Comparison of ENCODE assay signal across 8 cellular contexts in the genomic region with DNA sequence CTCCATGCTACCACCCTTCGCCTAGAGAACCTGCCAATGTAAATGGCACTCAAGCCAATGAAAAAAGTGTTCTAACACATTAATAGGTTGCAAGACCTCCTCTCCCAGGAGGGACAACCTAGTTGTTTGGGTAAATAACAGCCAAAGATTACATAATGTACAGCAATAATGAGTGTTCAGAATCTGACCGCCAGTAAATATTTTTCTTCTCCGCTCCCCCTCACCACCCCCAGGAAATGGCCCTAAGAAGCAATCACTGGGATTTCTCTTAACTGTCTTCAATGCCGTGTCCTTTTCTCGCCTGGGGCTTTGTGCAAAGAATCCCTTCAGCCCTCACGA. TPM values are rescaled to one million over a fixed set of nuclear protein-coding genes. Genes with fewer than 3 reads are reported as not detected.
DNase-seq lines count a peak whose midpoint lies in the region; ATAC-seq, FAIRE-seq and TF ChIP-seq lines count a peak whose summit lies in the region.

No MANE protein-coding gene starts in this region.

- no peaks in the 10 kb centered on the region for H3K27me3 Mint-ChIP-seq in T-helper 17 cell

- H3K9me3 ChIP-seq in T-helper 17 cell (ENCODE audit: control insufficient read depth, low read length, poor library complexity, severe bottlenecking) (no peaks in the 10 kb centered on the region), prostate gland (no peaks in the 10 kb centered on the region)

- TF ChIP-seq CTCF in AG09309 (IDR thresholded peaks at IDR 0.05; ENCODE audit: control insufficient read depth, insufficient read depth, low read depth, low read length, missing control alignments) (no peak), prostate gland (IDR thresholded peaks at IDR 0.05) (no peak)

- peaks cover 5% of the 10 kb centered on the region for H3K4me1 ChIP-seq in prostate gland (replicated peaks)

- H3K36me3 ChIP-seq in prostate gland: no peaks in the 10 kb centered on the region

- peak overlapping the region; percentile 99 for H3K27ac Mint-ChIP-seq in T-helper 17 cell

- H3K4me3 ChIP-seq in AG09309 (ENCODE audit: control insufficient read depth, low read depth, low read length) (peak overlapping the region; percentile 95), prostate gland (peak overlapping the region; percentile 81 to 90)

- ATAC-seq in GM21786 (IDR thresholded peaks at IDR 0.05; ENCODE audit: unreplicated experiment): peak; percentile 1
- ATAC-seq in T-helper 17 cell: no peak

- peaks cover 6% of the 10 kb centered on the region for H3K36me3 Mint-ChIP-seq in T-helper 17 cell (ENCODE audit: low read depth)

- H3K27me3 ChIP-seq in prostate gland (replicated peaks; ENCODE audit: insufficient read depth): no peaks in the 10 kb centered on the region

- TF ChIP-seq POLR2A in prostate gland (IDR thresholded peaks at IDR 0.05): no peak

- peaks cover 43% of the 10 kb centered on the region for H3K4me1 Mint-ChIP-seq in T-helper 17 cell

- no peak for DNase-seq in AG09309 (ENCODE audit: low read depth)
- DNase-seq in T-helper 17 cell: no peak
- peak; percentile 9 for DNase-seq in fibroblast of peridontal ligament (ENCODE audit: extremely low read depth)
- no peak for DNase-seq in prostate gland (ENCODE audit: low spot score)
- DNase-seq in central memory CD4-positive, alpha-beta T cell: no peak
- no peak for DNase-seq in RCC 7860 (ENCODE audit: low spot score)
- DNase-seq in epidermal melanocyte (ENCODE audit: insufficient read length, low spot score): no peak

- peak overlapping the region; percentile 84 to 87 for H3K27ac ChIP-seq in prostate gland

- intact Hi-C loops in prostate gland (cut with DNase I): loop anchor here (2.0 kb wide), 1 partner anchor 108 kb away; a partner anchor contains a TSS

- WGBS in prostate gland: 0% methylated on average over 6 of the region's 6 CpGs

- peak overlapping the region; percentile 100 for H3K4me3 Mint-ChIP-seq in T-helper 17 cell

- FAIRE-seq in RCC 7860 (lab: Jason Lieb, UNC): no peak

RNA-seq across cellular contexts. Expression of a gene that starts 0.5 kb away (rescaled TPM):
- total RNA-seq in T-helper 17 cell (10 to 100 TPM; 29.4 to 36.5 TPM), prostate gland (10 to 100 TPM; 13.6 to 16.3 TPM)

RNA-seq across cellular contexts. Expression of a gene that starts 0.9 kb away (rescaled TPM):
- total RNA-seq in T-helper 17 cell (10 to 100 TPM; 23.7 to 33.8 TPM), prostate gland (10 to 100 TPM; 45.5 to 84.3 TPM)

RNA-seq across cellular contexts. Expression of a gene that starts 45.0 kb away (rescaled TPM):
- total RNA-seq in T-helper 17 cell (100 to 1,000 TPM; 221 to 223 TPM), prostate gland (100 to 1,000 TPM in 1 of 2 donors, 10 to 100 TPM in 1; 92.4 to 141 TPM)
